ENCODE assay signal across 18 cellular contexts in genomic region chr17:69909389-69909788, GRCh38.
DNase-seq lines count a peak whose midpoint lies in the region; ATAC-seq, FAIRE-seq and TF ChIP-seq lines count a peak whose summit lies in the region.
"Had no signal": no experiment of that assay in that cellular context is flagged by ENCODE, and none has a peak within 500 bp of the region (broad histone marks: within the 10 kb centered on the region; RNA-seq: fewer than 3 reads in every experiment).

No MANE protein-coding gene starts in this region.

- H3K4me1 ChIP-seq in GM23248 (ENCODE audit: insufficient read depth) (peaks cover 5% of the 10 kb centered on the region; the same call in 1 of the 2 replicates), Caco-2 (peaks cover 8% of the 10 kb centered on the region; the same call in 1 of the 2 replicates)
- H3K4me1 ChIP-seq: HAP-1, SJSA1 had no signal

- H3K9ac ChIP-seq in GM23248, result no peak overlapping the region

- no peak overlapping the region for H3K27ac ChIP-seq in GM23248
- H3K27ac ChIP-seq: HL-60, SJSA1 had no signal

- TF ChIP-seq CTCF in choroid plexus epithelial cell (conservative IDR thresholded peaks at IDR 0.05; ENCODE audit: low read depth, low read length) (no peak), Caco-2 (IDR thresholded peaks at IDR 0.05; ENCODE audit: insufficient read depth in 1 of 2, low read depth in 1 of 2, low read length in 1 of 2, severe bottlenecking in 1 of 2, unreplicated experiment in 1 of 2) (no peak)

- H3K4me1 Mint-ChIP-seq in Caco-2 (ENCODE audit: low read depth, unreplicated experiment), result peaks cover 6% of the 10 kb centered on the region
- no peaks in the 10 kb centered on the region for H3K4me1 Mint-ChIP-seq in activated CD8-positive, alpha-beta memory T cell treated with anti-CD3 and anti-CD28 coated beads, Interleukin-2, amount 10 ng/mL, durations not matched to agents 7 days and 5 days
- H3K4me1 Mint-ChIP-seq: CD14-positive monocyte had no signal

- H3K27me3 Mint-ChIP-seq in Caco-2 (ENCODE audit: insufficient read depth, unreplicated experiment), result no peaks in the 10 kb centered on the region
- no peaks in the 10 kb centered on the region for H3K27me3 Mint-ChIP-seq in activated CD8-positive, alpha-beta memory T cell treated with anti-CD3 and anti-CD28 coated beads, Interleukin-2, amount 10 ng/mL, durations not matched to agents 7 days and 5 days

- H3K9me2 ChIP-seq in GM23248 (ENCODE audit: insufficient read depth), result no peaks in the 10 kb centered on the region

- H3K9me3 Mint-ChIP-seq in Caco-2 (ENCODE audit: unreplicated experiment), result no peaks in the 10 kb centered on the region
- H3K9me3 Mint-ChIP-seq in activated CD8-positive, alpha-beta memory T cell treated with anti-CD3 and anti-CD28 coated beads, Interleukin-2, amount 10 ng/mL, durations not matched to agents 7 days and 5 days (ENCODE audit: low read depth), result no peaks in the 10 kb centered on the region

- H3K36me3 Mint-ChIP-seq in Caco-2 (ENCODE audit: insufficient read depth, unreplicated experiment), result no peaks in the 10 kb centered on the region
- H3K36me3 Mint-ChIP-seq in activated CD8-positive, alpha-beta memory T cell treated with anti-CD3 and anti-CD28 coated beads, Interleukin-2, amount 10 ng/mL, durations not matched to agents 7 days and 5 days, result no peaks in the 10 kb centered on the region
- H3K36me3 Mint-ChIP-seq: CD14-positive monocyte had no signal

- FAIRE-seq in GM12892 (lab: Jason Lieb, UNC), result no peak

- no peaks in the 10 kb centered on the region for H3K27me3 ChIP-seq in GM23248 (replicated peaks; ENCODE audit: insufficient read depth)
- H3K27me3 ChIP-seq in Caco-2 (replicated peaks; ENCODE audit: control insufficient read depth, insufficient read depth, low read length), result no peaks in the 10 kb centered on the region
- H3K27me3 ChIP-seq: SJSA1 had no signal

- H3K9me3 ChIP-seq in GM23248 (ENCODE audit: low read depth), result no peaks in the 10 kb centered on the region
- no peaks in the 10 kb centered on the region for H3K9me3 ChIP-seq in Caco-2
- H3K9me3 ChIP-seq: HAP-1, SJSA1 had no signal

- H4K20me1 ChIP-seq in GM23248 (ENCODE audit: insufficient read depth), result no peaks in the 10 kb centered on the region

- no peak for ATAC-seq in activated CD8-positive, alpha-beta memory T cell treated with anti-CD3 and anti-CD28 coated beads, Interleukin-2, amount 10 ng/mL, durations not matched to agents 7 days and 5 days
- ATAC-seq: PC-3 had no signal

- in situ Hi-C loops in ACHN (cut with HindIII; ENCODE audit: low pct_ligation_motif_present, low pct_unique_long_range_greater_than_20kb, low sequenced_read_pairs), result no loop called here
- in situ Hi-C loops in GM23248 (cut with MboI), result no loop called here

- DNase-seq in ACHN (peak; percentile 48), GM23248 (peak; percentile 32), choroid plexus epithelial cell (ENCODE audit: low read depth) (peak; percentile 33), kidney glomerular epithelial cell (lab: John Stamatoyannopoulos, UW) (peak; percentile 63), Caco-2 (no peak), COLO829 (ENCODE audit: low spot score) (no peak), GM12892 (ENCODE audit: insufficient read length) (no peak)
- DNase-seq in activated CD8-positive, alpha-beta memory T cell treated with anti-CD3 and anti-CD28 coated beads, Interleukin-2, amount 10 ng/mL, durations not matched to agents 7 days and 5 days, result no peak
- DNase-seq: 8988T, COR-L47, DMS53, NCI-H1417, NCI-H1930, PC-3 had no signal

- H3K79me2 ChIP-seq in GM23248 (ENCODE audit: insufficient read depth), result no peaks in the 10 kb centered on the region

- intact Hi-C loops in Caco-2 (cut with micrococcal nuclease; ENCODE audit: unreplicated experiment), result loop anchor here (10.0 kb wide), 1 partner anchor 165 kb away; the partner anchor contains the start of gene KCNJ16

- POLR2A ChIA-PET in Caco-2 (lab: Charles Lee), result no interaction called here

- H3F3A ChIP-seq in GM23248 (ENCODE audit: insufficient read depth), result no peaks in the 10 kb centered on the region

- H3K4me3 ChIP-seq in GM23248, result no peak overlapping the region
- H3K4me3 ChIP-seq in choroid plexus epithelial cell (ENCODE audit: low read depth, low read length), result no peak overlapping the region
- no peak overlapping the region for H3K4me3 ChIP-seq in Caco-2 (ENCODE audit: low read depth, low read length)
- H3K4me3 ChIP-seq: HAP-1, SJSA1 had no signal

- CTCF ChIA-PET in Caco-2 (lab: Charles Lee), result no interaction called here
- CTCF ChIA-PET in activated CD8-positive, alpha-beta memory T cell treated with anti-CD3 and anti-CD28 coated beads, Interleukin-2, amount 10 ng/mL, durations not matched to agents 7 days and 5 days (lab: Charles Lee), result no interaction called here

- TF ChIP-seq POLR2A in GM12892 (IDR thresholded peaks at IDR 0.05; ENCODE audit: low read depth, low read length), result no peak

- H3K4me2 ChIP-seq in GM23248 (ENCODE audit: unreplicated experiment), result no peak overlapping the region

- BruUV-seq in Caco-2 (replicated peaks; lab: Mats Ljungman, UMichigan), result no TSS peak

- no peak overlapping the region for H2AFZ ChIP-seq in GM23248

- H3K27ac Mint-ChIP-seq in Caco-2 (ENCODE audit: unreplicated experiment), result no peak overlapping the region
- H3K27ac Mint-ChIP-seq in activated CD8-positive, alpha-beta memory T cell treated with anti-CD3 and anti-CD28 coated beads, Interleukin-2, amount 10 ng/mL, durations not matched to agents 7 days and 5 days, result no peak overlapping the region
- H3K27ac Mint-ChIP-seq: CD14-positive monocyte had no signal

- H3K4me3 Mint-ChIP-seq in Caco-2 (ENCODE audit: unreplicated experiment), result no peak overlapping the region
- H3K4me3 Mint-ChIP-seq in activated CD8-positive, alpha-beta memory T cell treated with anti-CD3 and anti-CD28 coated beads, Interleukin-2, amount 10 ng/mL, durations not matched to agents 7 days and 5 days, result no peak overlapping the region
- H3K4me3 Mint-ChIP-seq: CD14-positive monocyte had no signal

- H3K36me3 ChIP-seq in GM23248 (ENCODE audit: low read depth) (no peaks in the 10 kb centered on the region), Caco-2 (ENCODE audit: control insufficient read depth, insufficient read depth, low read length) (no peaks in the 10 kb centered on the region)
- H3K36me3 ChIP-seq: HAP-1, SJSA1 had no signal

Comparison
In these comparisons a context has a peak if more than half of its experiments do, and no peak if none do; other contexts are left out.
1. DNase-seq: peak in ACHN (single experiment), GM23248 (single experiment), choroid plexus epithelial cell (single experiment) and kidney glomerular epithelial cell (single experiment); none in Caco-2 (0 of 2), COLO829 (single experiment), activated CD8-positive, alpha-beta memory T cell treated with anti-CD3 and anti-CD28 coated beads, Interleukin-2, amount 10 ng/mL, durations not matched to agents 7 days and 5 days (single experiment) and GM12892 (single experiment).